30 cellular contexts compared by ENCODE assay signal in genomic region chr4:80302616-80303223, GRCh38. TPM values are rescaled to one million over a fixed set of nuclear protein-coding genes. Genes with fewer than 3 reads are reported as not detected.
"Had no signal": no experiment of that assay in that cellular context is flagged by ENCODE, and none has a peak within 500 bp of the region (broad histone marks: within the 10 kb centered on the region; RNA-seq: fewer than 3 reads in every experiment).

No MANE protein-coding gene starts in this region.

- H3K4me3 ChIP-seq: colonic mucosa, coronary artery, dorsolateral prefrontal cortex, esophagus muscularis mucosa, esophagus squamous epithelium, gastrocnemius medialis, gastroesophageal sphincter, heart left ventricle, heart right ventricle had no signal

- H3K9me3 ChIP-seq: colonic mucosa, esophagus muscularis mucosa, esophagus squamous epithelium, gastrocnemius medialis, gastroesophageal sphincter, heart left ventricle, heart right ventricle had no signal

- H3K9me3 Mint-ChIP-seq: dendritic cell treated with granulocyte-macrophage colony-stimulating factor and Interleukin-4, amounts not matched to agents 40 ng/mL and 50 ng/mL, for 4 days; effector memory CD8-positive, alpha-beta T cell had no signal

- H3K27me3 ChIP-seq: colonic mucosa, esophagus muscularis mucosa, foreskin keratinocyte, gastroesophageal sphincter had no signal

- H3K4me3 Mint-ChIP-seq: dendritic cell treated with granulocyte-macrophage colony-stimulating factor and Interleukin-4, amounts not matched to agents 40 ng/mL and 50 ng/mL, for 4 days; effector memory CD8-positive, alpha-beta T cell; endodermal cell had no signal

- H3K27ac ChIP-seq: colonic mucosa, coronary artery, dorsolateral prefrontal cortex, epithelial cell of prostate, esophagus muscularis mucosa, esophagus squamous epithelium, foreskin keratinocyte, gastrocnemius medialis, gastroesophageal sphincter, heart left ventricle, heart right ventricle had no signal

- DNase-seq: colonic mucosa; cortex of kidney; dermis blood vessel endothelial cell; dorsolateral prefrontal cortex; effector CD4-positive, alpha-beta T cell; effector CD8-positive, alpha-beta T cell; effector memory CD4-positive, alpha-beta T cell; effector memory CD8-positive, alpha-beta T cell; endodermal cell; erythroblast; esophagus squamous epithelium; foreskin fibroblast; foreskin keratinocyte; foreskin melanocyte; gastrocnemius medialis; glutamatergic neuron; head of caudate nucleus; heart right ventricle had no signal

- H3K4me1 ChIP-seq: colonic mucosa, gastrocnemius medialis, heart left ventricle, heart right ventricle had no signal

- H3K36me3 ChIP-seq: colonic mucosa, esophagus muscularis mucosa, esophagus squamous epithelium, gastrocnemius medialis, gastroesophageal sphincter, heart left ventricle, heart right ventricle had no signal

- H3K27ac Mint-ChIP-seq: dendritic cell treated with granulocyte-macrophage colony-stimulating factor and Interleukin-4, amounts not matched to agents 40 ng/mL and 50 ng/mL, for 4 days; effector memory CD8-positive, alpha-beta T cell; endodermal cell had no signal

RNA-seq across cellular contexts. Expression of gene CFAP299, which starts 32.8 kb away (rescaled TPM):
- total RNA-seq: colonic mucosa, dermis microvascular lymphatic vessel endothelial cell, endodermal cell, endothelial cell of umbilical vein, epithelial cell of proximal tubule, esophagus mucosa, esophagus squamous epithelium, foreskin keratinocyte, gastrocnemius medialis, glomerular endothelial cell had no signal
- polyA plus RNA-seq: endothelial cell of umbilical vein, esophagus, foreskin keratinocyte, heart left ventricle, heart right ventricle had no signal

RNA-seq across cellular contexts. Expression of gene FGF5, which starts 36.3 kb away (rescaled TPM):
- total RNA-seq: esophagus mucosa, esophagus squamous epithelium, gastrocnemius medialis had no signal
